ENCODE assay signal across 22 cellular contexts in genomic region chr19:3017923-3018322, GRCh38. TPM values are rescaled to one million over a fixed set of nuclear protein-coding genes. Genes with fewer than 3 reads are reported as not detected.
A peak's percentile ranks its signal among the peaks of the same experiment; 100 is the strongest.
DNase-seq lines count a peak whose midpoint lies in the region; ATAC-seq, FAIRE-seq and TF ChIP-seq lines count a peak whose summit lies in the region.
"Had no signal": no experiment of that assay in that cellular context is flagged by ENCODE, and none has a peak within 500 bp of the region (broad histone marks: within the 10 kb centered on the region; RNA-seq: fewer than 3 reads in every experiment).

No MANE protein-coding gene starts in this region.

- TF ChIP-seq POLR2A in HepG2 (IDR thresholded peaks at IDR 0.05; ENCODE audit: insufficient read depth in 1 of 2, low read depth in 2 of 2, low read length in 2 of 2): no peak
- no peak for TF ChIP-seq POLR2A in right lobe of liver (IDR thresholded peaks at IDR 0.05)
- TF ChIP-seq POLR2A in K562 (conservative IDR thresholded peaks at IDR 0.05): no peak

- DNase-seq in HepG2 (ENCODE audit: low spot score): no peak
- no peak for DNase-seq in right lobe of liver
- no peak for DNase-seq in K562 (ENCODE audit: extremely low read depth in 1 of 4, low spot score in 3 of 4)
- DNase-seq in stimulated activated naive B cell treated with anti-CD40 and anti-IgM and Interleukin-4, amounts not matched to agents 10 μg/mL and 1 μg/mL and 100 μg/mL, for 72 hours: no peak
- no peak for DNase-seq in activated T-cell treated with anti-CD3 and anti-CD28 coated beads, Interleukin-2, amount 50 U/mL, for 48 hours
- DNase-seq: AML-193; Caco-2; Calu3; CD4-positive, alpha-beta T cell; CD8-positive, alpha-beta T cell; DMS79 treated with DMSO at 0.1 percent for 48 hours; GF-D8 had no signal

- no peaks in the 10 kb centered on the region for H3K9me1 ChIP-seq in K562 (ENCODE audit: control insufficient read depth, insufficient read depth, low read length)

- no peaks in the 10 kb centered on the region for H3K4me1 Mint-ChIP-seq in stimulated activated naive B cell treated with anti-CD40 and anti-IgM and Interleukin-4, amounts not matched to agents 10 μg/mL and 1 μg/mL and 100 μg/mL, for 72 hours
- H3K4me1 Mint-ChIP-seq: B cell had no signal

- no peak overlapping the region for H3K4me3 Mint-ChIP-seq in stimulated activated naive B cell treated with anti-CD40 and anti-IgM and Interleukin-4, amounts not matched to agents 10 μg/mL and 1 μg/mL and 100 μg/mL, for 72 hours
- H3K4me3 Mint-ChIP-seq: B cell; CD4-positive, alpha-beta T cell; CD8-positive, alpha-beta T cell had no signal

- in situ Hi-C loops in HepG2 (cut with HindIII; ENCODE audit: extremely low pct_ligation_motif_present, low pct_unique_long_range_greater_than_20kb) (no loop called here), K562 (cut with MboI) (no loop called here)

- H2AFZ ChIP-seq in HepG2 (ENCODE audit: low read length) (no peak overlapping the region), K562 (ENCODE audit: low read depth, low read length) (no peak overlapping the region)

- no peak for TF ChIP-seq CTCF in HepG2 (CRISPR knock-in tag; IDR thresholded peaks at IDR 0.05)
- no peak for TF ChIP-seq CTCF in right lobe of liver (IDR thresholded peaks at IDR 0.05)
- TF ChIP-seq CTCF in K562 (IDR thresholded peaks at IDR 0.05 in 2 of 3, conservative IDR thresholded peaks at IDR 0.05 in 1 of 3; ENCODE audit: insufficient read depth in 2 of 3, low read depth in 1 of 3, low read length in 3 of 3): no peak

- WGBS in HepG2 (ENCODE audit: low lambda C conversion rate): 65% methylated on average over 7 of the region's 7 CpGs
- 92% methylated on average over 3 of the region's 7 CpGs for WGBS in right lobe of liver (ENCODE audit: insufficient coverage, low coverage, low lambda C conversion rate, missing lambda C conversion rate)
- 74% methylated on average over 5 of the region's 7 CpGs for WGBS in K562 (ENCODE audit: insufficient coverage, low coverage, missing lambda C conversion rate)

- no peaks in the 10 kb centered on the region for H3K9me3 ChIP-seq in HepG2 (ENCODE audit: low read length)
- no peaks in the 10 kb centered on the region for H3K9me3 ChIP-seq in right lobe of liver
- H3K9me3 ChIP-seq in K562 (replicated peaks; ENCODE audit: control insufficient read depth, insufficient read depth, low read depth, low read length): no peaks in the 10 kb centered on the region
- H3K9me3 ChIP-seq: A549; BLaER1 treated with 17β-estradiol and CSF1 and Interleukin-3, amounts not matched to agents 10 nM and 100 nM; Caco-2 had no signal

- H3K27me3 ChIP-seq in HepG2 (ENCODE audit: control insufficient read depth in 1 of 2, insufficient read depth in 2 of 2, low read length in 2 of 2) (no peaks in the 10 kb centered on the region; a peak in 1 of 5 replicates), right lobe of liver (no peaks in the 10 kb centered on the region), K562 (ENCODE audit: control insufficient read depth in 2 of 2, insufficient read depth in 2 of 2, low read length in 2 of 2) (no peaks in the 10 kb centered on the region)

- H3K4me3 ChIP-seq in HepG2 (replicated peaks in 1 of 3; ENCODE audit: insufficient read depth in 1 of 3, low read depth in 2 of 3, low read length in 3 of 3): no peak overlapping the region
- H3K4me3 ChIP-seq in right lobe of liver: no peak overlapping the region
- H3K4me3 ChIP-seq in K562: no peak overlapping the region
- H3K4me3 ChIP-seq: A549; BLaER1 treated with 17β-estradiol and CSF1 and Interleukin-3, amounts not matched to agents 10 nM and 100 nM had no signal

- H3K36me3 ChIP-seq in HepG2 (replicated peaks in 1 of 2; ENCODE audit: control insufficient read depth in 1 of 2, insufficient read depth in 2 of 2, low read length in 2 of 2) (no peaks in the 10 kb centered on the region), right lobe of liver (no peaks in the 10 kb centered on the region), K562 (ENCODE audit: control insufficient read depth, insufficient read depth, low read length) (no peaks in the 10 kb centered on the region)
- H3K36me3 ChIP-seq: BLaER1 treated with 17β-estradiol and CSF1 and Interleukin-3, amounts not matched to agents 10 nM and 100 nM had no signal

- BruUV-seq in HepG2 (replicated peaks; lab: Mats Ljungman, UMichigan) (no TSS peak), K562 (replicated peaks; lab: Mats Ljungman, UMichigan) (no TSS peak)

- peaks cover 8 to 12% of the 10 kb centered on the region in 2 donors for H3K27me3 Mint-ChIP-seq in stimulated activated naive B cell treated with anti-CD40 and anti-IgM and Interleukin-4, amounts not matched to agents 10 μg/mL and 1 μg/mL and 100 μg/mL, for 72 hours
- H3K27me3 Mint-ChIP-seq: CD4-positive, alpha-beta T cell had no signal

- TF ChIP-seq EP300 in HepG2 (IDR thresholded peaks at IDR 0.05; ENCODE audit: low read depth in 2 of 2, low read length in 2 of 2) (no peak), HepG2 (CRISPR knock-in tag; IDR thresholded peaks at IDR 0.05; ENCODE audit: borderline replicate concordance) (no peak), K562 (IDR thresholded peaks at IDR 0.05; ENCODE audit: low read length) (no peak)

- no peak overlapping the region for H3K27ac ChIP-seq in HepG2 (ENCODE audit: extremely low read length, insufficient read depth, low read length)
- H3K27ac ChIP-seq in right lobe of liver: no peak overlapping the region
- no peak overlapping the region for H3K27ac ChIP-seq in K562 (ENCODE audit: extremely low read depth, low read depth, low read length)
- H3K27ac ChIP-seq: 22Rv1, A549, C4-2B had no signal

- TF ChIP-seq RAD21 in HepG2 (CRISPR knock-in tag; IDR thresholded peaks at IDR 0.05): no peak
- no peak for TF ChIP-seq RAD21 in K562 (CRISPR knock-in tag; conservative IDR thresholded peaks at IDR 0.05 in 1 of 2, IDR thresholded peaks at IDR 0.05 in 1 of 2)

- CTCF ChIA-PET in HepG2 (lab: Yijun Ruan, JAX; ENCODE audit: low intra/inter-chr PET ratio, low total read pairs) (no interaction called here), K562 (lab: Yijun Ruan, JAX; ENCODE audit: low intra/inter-chr PET ratio) (no interaction called here)

- H3K9me3 Mint-ChIP-seq in stimulated activated naive B cell treated with anti-CD40 and anti-IgM and Interleukin-4, amounts not matched to agents 10 μg/mL and 1 μg/mL and 100 μg/mL, for 72 hours: no peaks in the 10 kb centered on the region
- H3K9me3 Mint-ChIP-seq: CD4-positive, alpha-beta T cell; CD8-positive, alpha-beta T cell had no signal

- peaks cover 12% of the 10 kb centered on the region for H3K4me1 ChIP-seq in HepG2 (ENCODE audit: insufficient read depth, low read length)
- no peaks in the 10 kb centered on the region for H3K4me1 ChIP-seq in right lobe of liver
- peaks cover 4 to 16% of the 10 kb centered on the region in 2 experiments; a peak in 4 of 5 replicates for H3K4me1 ChIP-seq in K562 (replicated peaks in 1 of 2; ENCODE audit: control insufficient read depth in 2 of 2, insufficient read depth in 2 of 2, low read length in 2 of 2)
- H3K4me1 ChIP-seq: A549, Caco-2 had no signal

- no peak overlapping the region for H3K9ac ChIP-seq in HepG2 (ENCODE audit: insufficient read depth, low read depth, low read length)
- H3K9ac ChIP-seq in K562 (ENCODE audit: insufficient read depth in 1 of 2, low read depth in 2 of 2, low read length in 2 of 2): no peak overlapping the region
- H3K9ac ChIP-seq: BLaER1 treated with 17β-estradiol and CSF1 and Interleukin-3, amounts not matched to agents 10 nM and 100 nM had no signal

- H4K20me1 ChIP-seq in HepG2 (ENCODE audit: insufficient read depth, low read length) (no peaks in the 10 kb centered on the region), K562 (replicated peaks; ENCODE audit: control insufficient read depth, insufficient read depth, low read length) (no peaks in the 10 kb centered on the region)
- H4K20me1 ChIP-seq: BLaER1 treated with 17β-estradiol and CSF1 and Interleukin-3, amounts not matched to agents 10 nM and 100 nM had no signal

- ATAC-seq in HepG2 (no peak), right lobe of liver (no peak), K562 (no peak), GM19328 (IDR thresholded peaks at IDR 0.05; ENCODE audit: unreplicated experiment) (no peak)
- ATAC-seq in stimulated activated naive B cell treated with anti-CD40 and anti-IgM and Interleukin-4, amounts not matched to agents 10 μg/mL and 1 μg/mL and 100 μg/mL, for 72 hours (replicated peaks): no peak
- ATAC-seq: A549; CD8-positive, alpha-beta T cell had no signal

- intact Hi-C loops in HepG2 (cut with micrococcal nuclease; ENCODE audit: unreplicated experiment) (no loop called here), right lobe of liver (cut with DNase I) (no loop called here), K562 (cut with micrococcal nuclease) (no loop called here)

- POLR2A ChIA-PET in HepG2 (lab: Yijun Ruan, JAX) (no interaction called here), K562 (lab: Yijun Ruan, JAX) (no interaction called here)

- FAIRE-seq in HepG2 (lab: Jason Lieb, UNC): no peak
- FAIRE-seq in K562 (lab: Jason Lieb, UNC): no peak
- FAIRE-seq: A549, D721Med, G401.6, GM12891, GM19239 had no signal

- H3K36me3 Mint-ChIP-seq in stimulated activated naive B cell treated with anti-CD40 and anti-IgM and Interleukin-4, amounts not matched to agents 10 μg/mL and 1 μg/mL and 100 μg/mL, for 72 hours: peaks cover 0 to 2% of the 10 kb centered on the region in 2 donors

- no peak overlapping the region for H3K4me2 ChIP-seq in HepG2 (ENCODE audit: low read depth, low read length)
- H3K4me2 ChIP-seq in K562 (ENCODE audit: insufficient read depth, low read length): no peak overlapping the region
- H3K4me2 ChIP-seq: A549 had no signal

- no peaks in the 10 kb centered on the region for H3K79me2 ChIP-seq in HepG2 (ENCODE audit: insufficient read depth, low read length)
- no peaks in the 10 kb centered on the region for H3K79me2 ChIP-seq in K562 (ENCODE audit: control insufficient read depth, insufficient read depth, low read length)

- H3K27ac Mint-ChIP-seq in stimulated activated naive B cell treated with anti-CD40 and anti-IgM and Interleukin-4, amounts not matched to agents 10 μg/mL and 1 μg/mL and 100 μg/mL, for 72 hours: peak overlapping the region; percentile 71
- H3K27ac Mint-ChIP-seq: B cell; CD4-positive, alpha-beta T cell; CD8-positive, alpha-beta T cell had no signal

RNA-seq across cellular contexts. Expression of gene TLE2, which starts 11.2 kb away (rescaled TPM):
- total RNA-seq in HepG2 (2016; rRNA removed; fragmentation: Illumina TruSeq; extraction: Trizol) (0.07 TPM in 1 of 2 replicates, not detected in the other), right lobe of liver (10 to 100 TPM in 2 of 6 experiments, 1 to 10 TPM in 4; 6.1 to 20.6 (median 9.3) TPM), K562 (2014; rRNA removed) (5.5 and 6.4 TPM in 2 replicates), K562 (2014; rRNA removed; fragmentation: Illumina TruSeq; extraction: Trizol) (2.4 and 2.7 TPM in 2 replicates), K562 (2015; rRNA removed; fragmentation: Illumina TruSeq; extraction: Trizol) (4.4 and 4.5 TPM in 2 replicates), K562 (2021) (13.1 and 15.2 TPM in 2 replicates)
- not detected in 2 replicates for total RNA-seq in HepG2 (2016; cell fraction: cytosol; rRNA removed; fragmentation: Illumina TruSeq; extraction: Trizol; ENCODE audit: low read depth)
- total RNA-seq in HepG2 (2016; cell fraction: insoluble cytoplasmic fraction; rRNA removed; fragmentation: Illumina TruSeq; extraction: Trizol): not detected in 2 replicates
- total RNA-seq in HepG2 (2016; cell fraction: membrane; rRNA removed; fragmentation: Illumina TruSeq; extraction: Trizol): 0.14 and 0.15 TPM in 2 replicates
- total RNA-seq in HepG2 (2016; cell fraction: nucleus; rRNA removed; fragmentation: Illumina TruSeq; extraction: Trizol): not detected in 2 replicates
- polyA plus RNA-seq in HepG2 (2011; rRNA removed) (0.72 and 0.81 TPM in 2 replicates), K562 (2011; rRNA removed) (10.7 and 12.0 TPM in 2 replicates), K562 (2014; fragmentation: Illumina TruSeq; extraction: Trizol) (6.2 and 8.8 TPM in 2 replicates), K562 (2014; fragmentation: Nextera tagmentation; extraction: Ambion mirVana) (under 1 TPM; 0.35 to 0.53 TPM), K562 (2014; rRNA removed) (10.5 and 10.6 TPM in 2 replicates)
- polyA plus RNA-seq in HepG2 (2011; cell fraction: cytosol; rRNA removed): 0.21 and 0.25 TPM in 2 replicates
- polyA plus RNA-seq in HepG2 (2011; cell fraction: nucleus; rRNA removed): 1.8 and 1.9 TPM in 2 replicates
- polyA plus RNA-seq in HepG2 (2012): 0.67 and 0.75 TPM in 2 replicates
- 0.19 and 0.40 TPM in 2 replicates for polyA plus RNA-seq in HepG2 (2016; cell fraction: cytosol; fragmentation: Illumina TruSeq; extraction: Trizol; ENCODE audit: low read depth)
- polyA plus RNA-seq in HepG2 (2016; cell fraction: insoluble cytoplasmic fraction; fragmentation: Illumina TruSeq; extraction: Trizol; ENCODE audit: low read depth): 0.13 TPM in 1 of 2 replicates, not detected in the other
- 0.23 and 0.82 TPM in 2 replicates for polyA plus RNA-seq in HepG2 (2016; cell fraction: membrane; fragmentation: Illumina TruSeq; extraction: Trizol; ENCODE audit: low read depth)
- 0.56 TPM in 1 of 2 replicates, not detected in the other for polyA plus RNA-seq in HepG2 (2016; cell fraction: nucleus; fragmentation: Illumina TruSeq; extraction: Trizol; ENCODE audit: insufficient read depth, low read depth)
- polyA minus RNA-seq in HepG2 (2011; rRNA and poly(A)+ RNA removed; ENCODE audit: low replicate concordance): 1.3 and 12.9 TPM in 2 replicates
- 0.35 and 0.89 TPM in 2 replicates for polyA minus RNA-seq in HepG2 (2011; cell fraction: cytosol; rRNA and poly(A)+ RNA removed)
- 0.77 TPM in 1 of 2 replicates, not detected in the other for polyA minus RNA-seq in HepG2 (2011; cell fraction: nucleus; rRNA and poly(A)+ RNA removed)
- total RNA-seq in K562 (2011; cell fraction: chromatin; rRNA removed; ENCODE audit: low replicate concordance): 30.9 and 72.5 TPM in 2 replicates
- 30.0 and 48.0 TPM in 2 replicates for total RNA-seq in K562 (2011; cell fraction: nucleolus; rRNA removed)
- total RNA-seq in K562 (2011; cell fraction: nucleoplasm; rRNA removed): 19.1 and 21.2 TPM in 2 replicates
- 6.0 and 17.7 TPM in 2 replicates for polyA plus RNA-seq in K562 (2011; cell fraction: cytosol; rRNA removed)
- polyA plus RNA-seq in K562 (2011; cell fraction: nucleus; rRNA removed): 34.3 and 67.6 TPM in 2 replicates
- polyA plus RNA-seq in K562 (2012): 25.8 and 36.0 TPM in 2 replicates
- 2.9 and 8.1 TPM in 2 replicates for polyA minus RNA-seq in K562 (2011; rRNA and poly(A)+ RNA removed)
- polyA minus RNA-seq in K562 (2011; cell fraction: cytosol; rRNA and poly(A)+ RNA removed): 10.4 and 11.6 TPM in 2 replicates
- polyA minus RNA-seq in K562 (2011; cell fraction: nucleus; rRNA and poly(A)+ RNA removed): 6.6 and 9.0 TPM in 2 replicates

RNA-seq across cellular contexts. Expression of gene TLE6, which starts 40.6 kb away (rescaled TPM):
- total RNA-seq in HepG2 (2016; rRNA removed; fragmentation: Illumina TruSeq; extraction: Trizol): 0.24 and 0.28 TPM in 2 replicates
- not detected in 2 replicates for total RNA-seq in HepG2 (2016; cell fraction: cytosol; rRNA removed; fragmentation: Illumina TruSeq; extraction: Trizol; ENCODE audit: low read depth)
- 0.06 TPM in 1 of 2 replicates, not detected in the other for total RNA-seq in HepG2 (2016; cell fraction: insoluble cytoplasmic fraction; rRNA removed; fragmentation: Illumina TruSeq; extraction: Trizol)
- total RNA-seq in HepG2 (2016; cell fraction: membrane; rRNA removed; fragmentation: Illumina TruSeq; extraction: Trizol): not detected in 2 replicates
- not detected in 2 replicates for total RNA-seq in HepG2 (2016; cell fraction: nucleus; rRNA removed; fragmentation: Illumina TruSeq; extraction: Trizol)
- polyA plus RNA-seq in HepG2 (2011; rRNA removed): 5.5 and 6.4 TPM in 2 replicates
- polyA plus RNA-seq in HepG2 (2011; cell fraction: cytosol; rRNA removed): 4.2 TPM in 2 replicates
- 18.3 and 20.1 TPM in 2 replicates for polyA plus RNA-seq in HepG2 (2011; cell fraction: nucleus; rRNA removed)
- 1.5 and 1.9 TPM in 2 replicates for polyA plus RNA-seq in HepG2 (2012)
- polyA plus RNA-seq in HepG2 (2016; cell fraction: cytosol; fragmentation: Illumina TruSeq; extraction: Trizol; ENCODE audit: low read depth): 0.19 and 0.32 TPM in 2 replicates
- not detected in 2 replicates for polyA plus RNA-seq in HepG2 (2016; cell fraction: insoluble cytoplasmic fraction; fragmentation: Illumina TruSeq; extraction: Trizol; ENCODE audit: low read depth)
- polyA plus RNA-seq in HepG2 (2016; cell fraction: membrane; fragmentation: Illumina TruSeq; extraction: Trizol; ENCODE audit: low read depth): not detected in 2 replicates
- polyA plus RNA-seq in HepG2 (2016; cell fraction: nucleus; fragmentation: Illumina TruSeq; extraction: Trizol; ENCODE audit: insufficient read depth, low read depth): 1.00 TPM in 1 of 2 replicates, not detected in the other
- polyA minus RNA-seq in HepG2 (2011; rRNA and poly(A)+ RNA removed; ENCODE audit: low replicate concordance): 4.2 and 4.9 TPM in 2 replicates
- polyA minus RNA-seq in HepG2 (2011; cell fraction: cytosol; rRNA and poly(A)+ RNA removed): 2.4 TPM in 1 of 2 replicates, not detected in the other
- 3.2 and 5.0 TPM in 2 replicates for polyA minus RNA-seq in HepG2 (2011; cell fraction: nucleus; rRNA and poly(A)+ RNA removed)
- total RNA-seq in right lobe of liver: 1 to 10 TPM; 2.3 to 8.9 (median 4.6) TPM
- 5.1 and 7.6 TPM in 2 replicates for total RNA-seq in K562 (2011; cell fraction: chromatin; rRNA removed; ENCODE audit: low replicate concordance)
- total RNA-seq in K562 (2011; cell fraction: nucleolus; rRNA removed): 5.1 and 5.5 TPM in 2 replicates
- 2.7 and 4.5 TPM in 2 replicates for total RNA-seq in K562 (2011; cell fraction: nucleoplasm; rRNA removed)
- total RNA-seq in K562 (2014; rRNA removed): 3.3 and 6.1 TPM in 2 replicates
- 1.1 and 1.2 TPM in 2 replicates for total RNA-seq in K562 (2014; rRNA removed; fragmentation: Illumina TruSeq; extraction: Trizol)
- total RNA-seq in K562 (2015; rRNA removed; fragmentation: Illumina TruSeq; extraction: Trizol): 3.4 and 3.5 TPM in 2 replicates
- total RNA-seq in K562 (2021): 1.8 TPM in 2 replicates
- 3.3 and 3.5 TPM in 2 replicates for polyA plus RNA-seq in K562 (2011; rRNA removed)
- 3.0 TPM in 2 replicates for polyA plus RNA-seq in K562 (2011; cell fraction: cytosol; rRNA removed)
- polyA plus RNA-seq in K562 (2011; cell fraction: nucleus; rRNA removed): 6.5 and 7.6 TPM in 2 replicates
- polyA plus RNA-seq in K562 (2012): 2.3 and 10.0 TPM in 2 replicates
- 1.8 and 3.1 TPM in 2 replicates for polyA plus RNA-seq in K562 (2014; fragmentation: Illumina TruSeq; extraction: Trizol)
- 1 to 10 TPM; 1.2 to 1.5 TPM for polyA plus RNA-seq in K562 (2014; fragmentation: Nextera tagmentation; extraction: Ambion mirVana)
- 2.5 and 4.4 TPM in 2 replicates for polyA plus RNA-seq in K562 (2014; rRNA removed)
- polyA minus RNA-seq in K562 (2011; rRNA and poly(A)+ RNA removed): 0.70 and 0.78 TPM in 2 replicates
- 1.1 TPM in 1 of 2 replicates, not detected in the other for polyA minus RNA-seq in K562 (2011; cell fraction: cytosol; rRNA and poly(A)+ RNA removed)
- 0.94 and 2.4 TPM in 2 replicates for polyA minus RNA-seq in K562 (2011; cell fraction: nucleus; rRNA and poly(A)+ RNA removed)
- total RNA-seq: CD4-positive, alpha-beta T cell; CD8-positive, alpha-beta T cell had no signal

RNA-seq across cellular contexts. Expression of gene TLE5, which starts 44.4 kb away (rescaled TPM):
- total RNA-seq in HepG2 (2016; rRNA removed; fragmentation: Illumina TruSeq; extraction: Trizol): 51.6 and 62.8 TPM in 2 replicates
- total RNA-seq in HepG2 (2016; cell fraction: cytosol; rRNA removed; fragmentation: Illumina TruSeq; extraction: Trizol; ENCODE audit: low read depth): 148 and 187 TPM in 2 replicates
- total RNA-seq in HepG2 (2016; cell fraction: insoluble cytoplasmic fraction; rRNA removed; fragmentation: Illumina TruSeq; extraction: Trizol): 41.9 and 63.2 TPM in 2 replicates
- total RNA-seq in HepG2 (2016; cell fraction: membrane; rRNA removed; fragmentation: Illumina TruSeq; extraction: Trizol): 155 and 189 TPM in 2 replicates
- 29.0 and 32.6 TPM in 2 replicates for total RNA-seq in HepG2 (2016; cell fraction: nucleus; rRNA removed; fragmentation: Illumina TruSeq; extraction: Trizol)
- polyA plus RNA-seq in HepG2 (2011; rRNA removed): 189 and 246 TPM in 2 replicates
- polyA plus RNA-seq in HepG2 (2011; cell fraction: cytosol; rRNA removed): 170 and 253 TPM in 2 replicates
- 312 and 359 TPM in 2 replicates for polyA plus RNA-seq in HepG2 (2011; cell fraction: nucleus; rRNA removed)
- 157 and 182 TPM in 2 replicates for polyA plus RNA-seq in HepG2 (2012)
- polyA plus RNA-seq in HepG2 (2016; cell fraction: cytosol; fragmentation: Illumina TruSeq; extraction: Trizol; ENCODE audit: low read depth): 365 and 380 TPM in 2 replicates
- polyA plus RNA-seq in HepG2 (2016; cell fraction: insoluble cytoplasmic fraction; fragmentation: Illumina TruSeq; extraction: Trizol; ENCODE audit: low read depth): 90.9 and 108 TPM in 2 replicates
- 308 and 330 TPM in 2 replicates for polyA plus RNA-seq in HepG2 (2016; cell fraction: membrane; fragmentation: Illumina TruSeq; extraction: Trizol; ENCODE audit: low read depth)
- 105 and 117 TPM in 2 replicates for polyA plus RNA-seq in HepG2 (2016; cell fraction: nucleus; fragmentation: Illumina TruSeq; extraction: Trizol; ENCODE audit: insufficient read depth, low read depth)
- 213 and 462 TPM in 2 replicates for polyA minus RNA-seq in HepG2 (2011; rRNA and poly(A)+ RNA removed; ENCODE audit: low replicate concordance)
- polyA minus RNA-seq in HepG2 (2011; cell fraction: cytosol; rRNA and poly(A)+ RNA removed): 159 and 180 TPM in 2 replicates
- 36.2 and 46.2 TPM in 2 replicates for polyA minus RNA-seq in HepG2 (2011; cell fraction: nucleus; rRNA and poly(A)+ RNA removed)
- 100 to 1,000 TPM; 119 to 198 (median 152) TPM for total RNA-seq in right lobe of liver
- 147 and 335 TPM in 2 replicates for total RNA-seq in K562 (2011; cell fraction: chromatin; rRNA removed; ENCODE audit: low replicate concordance)
- total RNA-seq in K562 (2011; cell fraction: nucleolus; rRNA removed): 259 and 282 TPM in 2 replicates
- total RNA-seq in K562 (2011; cell fraction: nucleoplasm; rRNA removed): 209 and 242 TPM in 2 replicates
- total RNA-seq in K562 (2014; rRNA removed): 264 and 355 TPM in 2 replicates
- 75.8 and 89.1 TPM in 2 replicates for total RNA-seq in K562 (2014; rRNA removed; fragmentation: Illumina TruSeq; extraction: Trizol)
- total RNA-seq in K562 (2015; rRNA removed; fragmentation: Illumina TruSeq; extraction: Trizol): 172 and 178 TPM in 2 replicates
- total RNA-seq in K562 (2021): 347 and 360 TPM in 2 replicates
- 280 and 366 TPM in 2 replicates for polyA plus RNA-seq in K562 (2011; rRNA removed)
- polyA plus RNA-seq in K562 (2011; cell fraction: cytosol; rRNA removed): 357 and 770 TPM in 2 replicates
- polyA plus RNA-seq in K562 (2011; cell fraction: nucleus; rRNA removed): 343 and 561 TPM in 2 replicates
- 396 and 430 TPM in 2 replicates for polyA plus RNA-seq in K562 (2012)
- polyA plus RNA-seq in K562 (2014; fragmentation: Illumina TruSeq; extraction: Trizol): 235 and 381 TPM in 2 replicates
- 1 to 10 TPM; 2.0 to 6.2 TPM for polyA plus RNA-seq in K562 (2014; fragmentation: Nextera tagmentation; extraction: Ambion mirVana)
- 316 and 334 TPM in 2 replicates for polyA plus RNA-seq in K562 (2014; rRNA removed)
- 222 and 305 TPM in 2 replicates for polyA minus RNA-seq in K562 (2011; rRNA and poly(A)+ RNA removed)
- 290 and 401 TPM in 2 replicates for polyA minus RNA-seq in K562 (2011; cell fraction: cytosol; rRNA and poly(A)+ RNA removed)
- polyA minus RNA-seq in K562 (2011; cell fraction: nucleus; rRNA and poly(A)+ RNA removed): 64.5 and 71.5 TPM in 2 replicates

Comparison
In these comparisons a context has a peak if more than half of its experiments do, and no peak if none do; other contexts are left out.
1. Of the 241 proteins assayed by ChIP-seq in both HepG2 and K562: peak only in HepG2: none; only in K562: ZFP36 and ZNF121; in both: none; in neither: 238; mixed calls (peak in some experiments, not most) for 1.